ENCODE assay signal across 7 cellular contexts in the genomic region with DNA sequence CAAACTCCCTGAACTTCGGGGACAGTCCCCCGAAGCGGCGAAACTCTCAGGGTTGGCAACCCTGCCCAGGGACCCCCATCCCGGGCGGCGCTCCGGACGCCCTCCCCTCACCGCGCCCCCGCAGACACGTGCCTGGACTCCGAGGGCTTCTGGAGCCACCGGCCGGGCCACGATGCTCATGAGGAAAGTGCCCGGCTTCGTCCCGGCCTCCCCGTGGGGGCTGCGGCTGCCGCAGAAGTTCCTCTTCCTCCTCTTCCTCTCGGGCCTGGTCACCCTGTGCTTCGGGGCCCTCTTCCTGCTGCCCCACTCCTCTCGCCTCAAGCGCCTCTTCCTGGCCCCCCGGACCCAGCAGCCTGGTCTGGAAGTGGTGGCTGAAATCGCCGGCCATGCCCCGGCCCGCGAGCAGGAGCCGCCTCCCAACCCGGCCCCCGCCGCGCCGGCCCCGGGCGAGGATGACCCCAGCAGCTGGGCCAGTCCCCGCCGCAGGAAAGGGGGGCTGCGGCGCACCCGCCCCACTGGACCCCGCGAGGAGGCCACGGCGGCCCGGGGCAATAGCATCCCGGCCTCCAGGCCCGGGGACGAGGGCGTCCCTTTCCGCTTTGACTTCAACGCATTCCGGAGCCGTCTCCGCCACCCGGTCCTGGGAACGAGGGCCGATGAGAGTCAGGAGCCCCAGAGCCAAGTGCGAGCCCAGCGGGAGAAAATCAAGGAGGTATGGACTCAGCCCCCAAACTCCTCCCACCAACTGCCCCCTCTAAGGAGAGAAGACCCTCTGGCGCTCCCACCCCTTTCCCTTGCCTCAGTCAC. TPM values are rescaled to one million over a fixed set of nuclear protein-coding genes. Genes with fewer than 3 reads are reported as not detected.
DNase-seq lines count a peak whose midpoint lies in the region; ATAC-seq and TF ChIP-seq lines count a peak whose summit lies in the region.

No MANE protein-coding gene starts in this region.

- no peak overlapping the region for H4K5ac ChIP-seq in H9 (ENCODE audit: insufficient read length, low read depth, low read length)

- no CpG with 5 or more reads among the region's 66 CpGs for WGBS in H9 (ENCODE audit: extremely low coverage, insufficient read length, low lambda C conversion rate)
- 10 to 28% (median 15%) methylated on average over 59 to 66 of the region's 66 CpGs for WGBS in psoas muscle, 3 donors

- POLR2A ChIA-PET in activated CD4-positive, alpha-beta memory T cell treated with anti-CD3 and anti-CD28 coated beads for 36 hours (lab: Charles Lee) = interaction anchor here (0.9 to 2.4 kb wide), 3 partner anchors 14 to 58 kb away, joined by 3 to 12 read pairs (median 5); no protein-coding TSS in a partner anchor

- H3K27ac ChIP-seq in H9 (ENCODE audit: insufficient read length, low read depth, low read length) (no peak overlapping the region), psoas muscle (no peak overlapping the region)

- peak overlapping the region; percentile 39 for H3K4me2 ChIP-seq in H9 (ENCODE audit: insufficient read depth, insufficient read length, low read length)

- H3K9me3 Mint-ChIP-seq in H9 = no peaks in the 10 kb centered on the region
- no peaks in the 10 kb centered on the region for H3K9me3 Mint-ChIP-seq in activated CD4-positive, alpha-beta memory T cell treated with anti-CD3 and anti-CD28 coated beads for 36 hours

- H4K8ac ChIP-seq in H9 (replicated peaks; ENCODE audit: insufficient read length, low read depth, low read length) = no peak overlapping the region

- no peak overlapping the region for H2AFZ ChIP-seq in H9 (ENCODE audit: low read length)

- no peaks in the 10 kb centered on the region for H4K20me1 ChIP-seq in H9 (ENCODE audit: control insufficient read depth, insufficient read depth, insufficient read length)

- H3K9ac ChIP-seq in H9 (ENCODE audit: extremely low read depth, insufficient read length, low read length) = no peak overlapping the region

- H3K4me3 ChIP-seq in psoas muscle = peak overlapping the region; percentile 84

- H3K79me2 ChIP-seq in H9 (ENCODE audit: insufficient read depth, low read length) = no peaks in the 10 kb centered on the region

- no peak overlapping the region for H2BK15ac ChIP-seq in H9 (ENCODE audit: low read depth, low read length)

- no peak for ATAC-seq in psoas muscle
- ATAC-seq in GM18517 (IDR thresholded peaks at IDR 0.05; ENCODE audit: unreplicated experiment) = no peak
- ATAC-seq in GM21526 (IDR thresholded peaks at IDR 0.05; ENCODE audit: low FRiP score, unreplicated experiment) = no peak

- H3K27me3 Mint-ChIP-seq in H9 (ENCODE audit: low read depth) = peaks cover 46% of the 10 kb centered on the region
- peaks cover 12% of the 10 kb centered on the region for H3K27me3 Mint-ChIP-seq in activated CD4-positive, alpha-beta memory T cell treated with anti-CD3 and anti-CD28 coated beads for 36 hours

- intact Hi-C loops in activated CD4-positive, alpha-beta memory T cell treated with anti-CD3 and anti-CD28 coated beads for 36 hours (cut with micrococcal nuclease) = loop anchor here (5.0 kb wide), 1 partner anchor 79 kb away; no protein-coding TSS in a partner anchor
- intact Hi-C loops in psoas muscle (cut with DNase I) = loop anchor here (2.0 to 5.0 kb wide), 4 partner anchors 39 to 124 kb away; no protein-coding TSS in a partner anchor

- H3K14ac ChIP-seq in H9 (ENCODE audit: insufficient read depth, low read length) = no peak overlapping the region

- H3K27ac Mint-ChIP-seq in H9 = no peak overlapping the region
- H3K27ac Mint-ChIP-seq in activated CD4-positive, alpha-beta memory T cell treated with anti-CD3 and anti-CD28 coated beads for 36 hours = peak overlapping the region; percentile 62

- H3K4me1 ChIP-seq in H9 (ENCODE audit: insufficient read depth, low read length) = no peaks in the 10 kb centered on the region
- H3K4me1 ChIP-seq in psoas muscle = peaks cover 26% of the 10 kb centered on the region

- H2AK5ac ChIP-seq in H9 (ENCODE audit: insufficient read length, low read length) = no peak overlapping the region

- CTCF ChIA-PET in activated CD4-positive, alpha-beta memory T cell treated with anti-CD3 and anti-CD28 coated beads for 36 hours (lab: Charles Lee) = interaction anchor here (0.9 to 3.0 kb wide), 10 partner anchors 8 to 194 kb away, joined by 3 to 29 read pairs (median 14); no protein-coding TSS in a partner anchor

- no peaks in the 10 kb centered on the region for H3K36me3 ChIP-seq in psoas muscle (ENCODE audit: insufficient read depth in 1 of 2, low read depth in 1 of 2)

- H3K4me3 Mint-ChIP-seq in H9 = peak overlapping the region; percentile 66 to 79
- H3K4me3 Mint-ChIP-seq in activated CD4-positive, alpha-beta memory T cell treated with anti-CD3 and anti-CD28 coated beads for 36 hours = peak overlapping the region; percentile 78

- H3T11ph ChIP-seq in H9 (ENCODE audit: low read length) = no peak overlapping the region

- H3K27me3 ChIP-seq in H9 (ENCODE audit: insufficient read depth, low read length) (no peaks in the 10 kb centered on the region; the same call in 1 of the 2 replicates), psoas muscle (ENCODE audit: insufficient read depth in 3 of 3, low read length in 2 of 3) (no peaks in the 10 kb centered on the region)

- H4K91ac ChIP-seq in H9 (ENCODE audit: insufficient read length, low read depth, low read length) = no peak overlapping the region

- no peak overlapping the region for H3K56ac ChIP-seq in H9 (ENCODE audit: insufficient read length, low read depth, low read length)

- no peak overlapping the region for H2BK5ac ChIP-seq in H9 (ENCODE audit: insufficient read length, low read length)

- peaks cover 16% of the 10 kb centered on the region for H3K23me2 ChIP-seq in H9 (ENCODE audit: insufficient read length, low read depth, low read length, poor library complexity, severe bottlenecking)

- H2BK12ac ChIP-seq in H9 (ENCODE audit: insufficient read length, low read depth, low read length) = no peak overlapping the region

- no peak overlapping the region for H2BK20ac ChIP-seq in H9 (ENCODE audit: low read depth, low read length, poor library complexity, severe bottlenecking)

- TF ChIP-seq CTCF in H9 (conservative IDR thresholded peaks at IDR 0.05) (no peak), psoas muscle (IDR thresholded peaks at IDR 0.05) (no peak)

- H3K9me3 ChIP-seq in H9 (ENCODE audit: control insufficient read depth, low read depth, low read length) (no peaks in the 10 kb centered on the region), psoas muscle (no peaks in the 10 kb centered on the region)

- H3K4me1 Mint-ChIP-seq in H9 = peaks cover 27 to 28% of the 10 kb centered on the region in 2 experiments
- peaks cover 66% of the 10 kb centered on the region for H3K4me1 Mint-ChIP-seq in activated CD4-positive, alpha-beta memory T cell treated with anti-CD3 and anti-CD28 coated beads for 36 hours (ENCODE audit: low read depth)

- H3K18ac ChIP-seq in H9 (ENCODE audit: insufficient read length, low read depth, low read length) = no peak overlapping the region

- no peak overlapping the region for H3K4ac ChIP-seq in H9 (ENCODE audit: low read depth, low read length)

- no peaks in the 10 kb centered on the region for H3K79me1 ChIP-seq in H9 (ENCODE audit: insufficient read depth, low read depth, low read length, poor library complexity, severe bottlenecking)

- peaks cover 0 to 2% (median 0%) of the 10 kb centered on the region in 3 experiments; a peak in 1 of 7 replicates for H3K36me3 Mint-ChIP-seq in H9 (ENCODE audit: insufficient read depth in 1 of 3, low read depth in 3 of 3)
- H3K36me3 Mint-ChIP-seq in activated CD4-positive, alpha-beta memory T cell treated with anti-CD3 and anti-CD28 coated beads for 36 hours = no peaks in the 10 kb centered on the region

- H2BK120ac ChIP-seq in H9 (ENCODE audit: low read depth, low read length, poor library complexity, severe bottlenecking) = no peak overlapping the region

- no peak for DNase-seq in H9
- DNase-seq in activated CD4-positive, alpha-beta memory T cell treated with anti-CD3 and anti-CD28 coated beads for 36 hours = no peak
- DNase-seq in globus pallidus (ENCODE audit: low spot score) = peak; percentile 26
- DNase-seq in psoas muscle = peak; percentile 31 to 60
- DNase-seq in NCI-H1694 (lab: John Stamatoyannopoulos, UW) = no peak

- H3K23ac ChIP-seq in H9 (ENCODE audit: insufficient read length, low read depth, low read length) = no peak overlapping the region

RNA-seq across cellular contexts. Expression of a gene that starts 1.2 kb away (rescaled TPM):
- total RNA-seq in H9 (2021) (9.3 and 9.9 TPM in 2 replicates), psoas muscle (1 to 10 TPM; 1.8 to 6.7 (median 2.5) TPM)
- total RNA-seq in activated CD4-positive, alpha-beta memory T cell treated with anti-CD3 and anti-CD28 coated beads for 36 hours = 1 to 10 TPM; 4.6 to 4.8 TPM
- polyA plus RNA-seq in psoas muscle = 1 to 10 TPM; 1.8 to 2.0 (median 1.9) TPM

Comparison
In these comparisons a context has a peak if more than half of its experiments do, and no peak if none do; other contexts are left out.
1. DNase-seq: peak in globus pallidus (single experiment) and psoas muscle (2 of 2); none in H9 (single experiment), activated CD4-positive, alpha-beta memory T cell treated with anti-CD3 and anti-CD28 coated beads for 36 hours (single experiment) and NCI-H1694 (single experiment).